ENCODE assay signal across 8 cellular contexts in the genomic region with DNA sequence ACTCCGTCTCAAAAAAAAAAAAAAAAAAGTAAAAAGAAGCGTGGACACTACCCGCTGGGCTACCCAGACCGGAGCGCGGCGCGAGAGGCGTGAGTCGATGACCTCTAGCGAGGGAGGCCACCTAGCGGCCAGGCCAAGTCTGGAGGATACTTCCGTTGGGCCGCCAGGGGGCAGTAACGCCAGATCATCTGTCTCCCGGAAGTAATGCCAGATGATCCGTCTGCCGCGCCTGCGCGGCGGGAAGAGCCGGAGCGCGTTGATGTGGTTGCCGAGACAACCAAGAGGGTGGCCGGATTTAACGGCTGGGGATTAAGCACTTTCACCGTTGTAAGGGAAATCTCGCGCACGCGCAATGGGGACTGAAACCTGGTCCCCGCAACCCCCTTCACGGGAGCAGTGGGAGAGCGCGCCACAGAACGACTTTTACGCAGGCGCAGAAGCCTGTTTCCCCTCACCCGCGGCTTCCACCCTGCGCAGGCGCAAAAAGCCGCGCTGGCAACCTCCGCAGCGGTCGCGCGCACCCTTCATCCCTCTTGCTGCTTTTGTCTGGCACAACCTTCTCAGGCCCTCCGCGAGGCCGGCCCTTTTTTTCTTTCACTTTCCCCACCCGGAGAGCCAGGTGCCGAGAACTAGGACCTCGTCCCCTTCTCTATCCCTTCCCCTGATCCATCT. TPM values are rescaled to one million over a fixed set of nuclear protein-coding genes. Genes with fewer than 3 reads are reported as not detected.
DNase-seq lines count a peak whose midpoint lies in the region; ATAC-seq and TF ChIP-seq lines count a peak whose summit lies in the region.

No MANE protein-coding gene starts in this region.

- TF ChIP-seq CTCF in OCI-LY7 (conservative IDR thresholded peaks at IDR 0.05; ENCODE audit: low read length), result peak; percentile 96

- H3K9me2 ChIP-seq in OCI-LY7 (ENCODE audit: insufficient read depth, low read length), result no peaks in the 10 kb centered on the region

- H3K4me1 ChIP-seq in OCI-LY7 (ENCODE audit: insufficient read depth, low read length, poor library complexity, severe bottlenecking), result peaks cover 29% of the 10 kb centered on the region

- peak; percentile 32 for ATAC-seq in GM21576 (IDR thresholded peaks at IDR 0.05; ENCODE audit: unreplicated experiment)

- peaks cover 29% of the 10 kb centered on the region for H4K20me1 ChIP-seq in OCI-LY7 (ENCODE audit: insufficient read depth, low read length)

- TSS peak; percentile 73 for BruUV-seq in OCI-LY7 (replicated peaks; lab: Mats Ljungman, UMichigan)

- H3K9me3 Mint-ChIP-seq in IgD-negative memory B cell, result no peaks in the 10 kb centered on the region

- peak overlapping the region; percentile 67 for H3K4me2 ChIP-seq in OCI-LY7 (ENCODE audit: low read length)

- CTCF ChIA-PET in OCI-LY7 (lab: Charles Lee; ENCODE audit: unreplicated experiment), result interaction anchor here (0.6 to 1.6 kb wide), 2 partner anchors 13 to 21 kb away, joined by 3 to 4 read pairs; partner anchors contain the start of gene ZNF580

- DNase-seq in DMS53 treated with DMSO at 0.1 percent for 48 hours (lab: John Stamatoyannopoulos, UW; ENCODE audit: unreplicated experiment) (peak; percentile 98), OCI-LY7 (ENCODE audit: low spot score) (peak; percentile 98), activated T-cell treated with anti-CD3 and anti-CD28 coated beads for 4 hours (peak; percentile 98), epithelial cell of prostate (ENCODE audit: low read depth, low spot score) (peak; percentile 89), mucosa of gallbladder (ENCODE audit: low spot score) (peak; percentile 98)
- DNase-seq in stimulated activated CD8-positive, alpha-beta memory T cell treated with anti-CD3 and anti-CD28 coated beads, Interleukin-4, amount 100 ng/mL, for 24 hours (ENCODE audit: low read depth), result peak; percentile 98

- intact Hi-C loops in OCI-LY7 (cut with micrococcal nuclease; ENCODE audit: unreplicated experiment), result loop anchor here (2.0 kb wide), 1 partner anchor 25 kb away; no protein-coding TSS in a partner anchor

- H3K9me3 ChIP-seq in OCI-LY7 (ENCODE audit: low read length), result no peaks in the 10 kb centered on the region

- H2AFZ ChIP-seq in OCI-LY7 (ENCODE audit: low read length), result peak overlapping the region; percentile 20; the same call in 1 of the 2 replicates

- H3K79me2 ChIP-seq in OCI-LY7 (ENCODE audit: insufficient read depth, low read depth, low read length), result peaks cover 40% of the 10 kb centered on the region

- no peaks in the 10 kb centered on the region for H3K27me3 Mint-ChIP-seq in IgD-negative memory B cell

- peaks cover 64% of the 10 kb centered on the region for H3K36me3 ChIP-seq in OCI-LY7 (ENCODE audit: insufficient read depth, low read length)

- POLR2A ChIA-PET in OCI-LY7 (lab: Charles Lee), result interaction anchor here (0.6 to 1.1 kb wide), 6 partner anchors 8 to 176 kb away, joined by 3 to 4 read pairs (median 3); partner anchors contain the start of genes ZNF581 and ZNF784

- H3K36me3 Mint-ChIP-seq in IgD-negative memory B cell, result peaks cover 3% of the 10 kb centered on the region

- H3K4me1 Mint-ChIP-seq in IgD-negative memory B cell, result peaks cover 21 to 34% (median 32%) of the 10 kb centered on the region in 3 donors

- peak overlapping the region; percentile 87 for H3K4me3 ChIP-seq in OCI-LY7 (ENCODE audit: low read depth, low read length, poor library complexity, severe bottlenecking)

- peak overlapping the region; percentile 93 to 100 (median 99) for H3K27ac Mint-ChIP-seq in IgD-negative memory B cell

- H3K4me3 Mint-ChIP-seq in IgD-negative memory B cell, result peak overlapping the region; percentile 94 to 100 (median 96)

- H3K27ac ChIP-seq in OCI-LY7 (ENCODE audit: low read depth, low read length, poor library complexity, severe bottlenecking) (peak overlapping the region; percentile 90), epithelial cell of prostate (peak overlapping the region; percentile 98)

RNA-seq across cellular contexts. Expression of gene U2AF2, which starts 1.0 kb away (rescaled TPM):
- 14.2 TPM for polyA plus RNA-seq in IgD-negative memory B cell
- total RNA-seq in OCI-LY7 (2014; rRNA removed; shearing (Covaris generic)), result 193 and 211 TPM in 2 replicates
- 233 and 264 TPM in 2 replicates for total RNA-seq in OCI-LY7 (2022)
- 202 TPM for total RNA-seq in mucosa of gallbladder

RNA-seq across cellular contexts. Expression of gene CCDC106, which starts 5.8 kb away (rescaled TPM):
- polyA plus RNA-seq in IgD-negative memory B cell, result 16.0 TPM
- 29.4 and 30.1 TPM in 2 replicates for total RNA-seq in OCI-LY7 (2014; rRNA removed; shearing (Covaris generic))
- 29.0 and 30.9 TPM in 2 replicates for total RNA-seq in OCI-LY7 (2022)
- total RNA-seq in mucosa of gallbladder, result 18.4 TPM

RNA-seq across cellular contexts. Expression of gene ZNF581, which starts 10.3 kb away (rescaled TPM):
- polyA plus RNA-seq in IgD-negative memory B cell, result 79.3 TPM
- 26.6 and 44.5 TPM in 2 replicates for total RNA-seq in OCI-LY7 (2014; rRNA removed; shearing (Covaris generic))
- total RNA-seq in OCI-LY7 (2022), result 39.7 and 41.8 TPM in 2 replicates
- 22.2 TPM for total RNA-seq in mucosa of gallbladder

RNA-seq across cellular contexts. Expression of gene ZNF580, which starts 13.0 kb away (rescaled TPM):
- 38.4 TPM for polyA plus RNA-seq in IgD-negative memory B cell
- 17.6 and 24.4 TPM in 2 replicates for total RNA-seq in OCI-LY7 (2014; rRNA removed; shearing (Covaris generic))
- 50.0 and 52.1 TPM in 2 replicates for total RNA-seq in OCI-LY7 (2022)
- 47.3 TPM for total RNA-seq in mucosa of gallbladder

RNA-seq across cellular contexts. Expression of gene EPN1, which starts 21.2 kb away (rescaled TPM):
- 29.9 TPM for polyA plus RNA-seq in IgD-negative memory B cell
- 40.5 and 46.3 TPM in 2 replicates for total RNA-seq in OCI-LY7 (2014; rRNA removed; shearing (Covaris generic))
- total RNA-seq in OCI-LY7 (2022) (120 and 121 TPM in 2 replicates), mucosa of gallbladder (172 TPM)

Comparison
In these comparisons a context has a peak if more than half of its experiments do, and no peak if none do; other contexts are left out.
1. Peak in every context shown above with its lines: DNase-seq, ATAC-seq, H3K4me3 ChIP-seq and H3K27ac ChIP-seq.